Comparison of ENCODE assay signal across 5 cellular contexts in the genomic region with DNA sequence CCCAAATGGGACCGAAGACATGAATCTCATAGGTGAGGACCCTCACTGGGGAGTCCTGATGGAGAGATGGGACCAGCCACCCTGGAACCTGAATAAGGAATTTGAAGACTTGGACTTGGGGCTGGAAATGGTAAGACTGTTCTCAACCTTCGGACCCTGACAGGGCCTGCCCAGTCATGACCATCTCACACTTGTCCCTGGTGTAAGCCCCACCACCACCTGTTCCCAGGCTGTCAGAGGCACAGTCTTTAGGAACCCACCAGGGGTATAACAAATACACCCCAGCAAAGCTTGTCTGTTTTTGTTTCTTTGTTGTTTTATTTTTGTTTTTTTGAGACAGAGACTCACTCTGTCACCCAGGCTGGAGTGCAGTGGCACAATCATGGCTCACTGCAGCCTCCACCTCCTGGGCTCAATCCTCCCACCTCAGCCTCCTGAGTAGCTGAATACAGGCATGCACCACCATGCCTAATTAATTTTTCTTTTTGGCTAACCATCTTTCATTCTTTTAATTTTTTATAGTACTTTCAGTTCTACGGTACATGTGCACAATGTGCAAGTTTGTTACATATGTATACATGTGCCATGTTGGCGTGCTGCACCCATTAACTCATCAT.
"Had no signal": no experiment of that assay in that cellular context is flagged by ENCODE, and none has a peak within 500 bp of the region (broad histone marks: within the 10 kb centered on the region; RNA-seq: fewer than 3 reads in every experiment).

No MANE protein-coding gene starts in this region.

- H3K4me3 ChIP-seq: GM23248, K562 had no signal

- H2AFZ ChIP-seq: GM23248 had no signal

- H3K27ac ChIP-seq: GM23248 had no signal

- H3K9me3 Mint-ChIP-seq: H9 had no signal

- H3K4me3 Mint-ChIP-seq: H9 had no signal

- H3K27ac Mint-ChIP-seq: H9 had no signal

- ATAC-seq: K562 had no signal

- H3K9ac ChIP-seq: GM23248 had no signal

- DNase-seq: H9, HCEC 1CT, KG1 had no signal
